ENCODE assay signal across 19 cellular contexts in genomic region chr7:140051822-140052221, GRCh38. TPM values are rescaled to one million over a fixed set of nuclear protein-coding genes. Genes with fewer than 3 reads are reported as not detected.
DNase-seq lines count a peak whose midpoint lies in the region; ATAC-seq, FAIRE-seq and TF ChIP-seq lines count a peak whose summit lies in the region.
"Had no signal": no experiment of that assay in that cellular context is flagged by ENCODE, and none has a peak within 500 bp of the region (broad histone marks: within the 10 kb centered on the region; RNA-seq: fewer than 3 reads in every experiment).

No MANE protein-coding gene starts in this region.

- intact Hi-C loops in K562 (cut with micrococcal nuclease), result no loop called here
- intact Hi-C loops in colonic mucosa (cut with DNase I), result loop anchor here (10.0 kb wide), 1 partner anchor 263 kb away; no protein-coding TSS in a partner anchor

- H3K79me2 ChIP-seq in K562 (ENCODE audit: control insufficient read depth, insufficient read depth, low read length), result no peaks in the 10 kb centered on the region
- no peaks in the 10 kb centered on the region for H3K79me2 ChIP-seq in mesendoderm (ENCODE audit: control insufficient read depth, insufficient read depth, low read length)
- no peaks in the 10 kb centered on the region for H3K79me2 ChIP-seq in trophoblast cell (ENCODE audit: control insufficient read depth, insufficient read depth, low read length, poor library complexity)

- no peaks in the 10 kb centered on the region for H4K20me1 ChIP-seq in K562 (replicated peaks; ENCODE audit: control insufficient read depth, insufficient read depth, low read length)

- peaks cover 34% of the 10 kb centered on the region; the same call in 2 of the 3 replicates for H3K36me3 ChIP-seq in K562 (ENCODE audit: control insufficient read depth, insufficient read depth, low read length)
- no peaks in the 10 kb centered on the region for H3K36me3 ChIP-seq in mesendoderm (ENCODE audit: control insufficient read depth, insufficient read depth, low read length)
- H3K36me3 ChIP-seq in trophoblast cell (ENCODE audit: control insufficient read depth in 1 of 2, insufficient read depth in 2 of 2, low read length in 2 of 2), result no peaks in the 10 kb centered on the region
- peaks cover 4% of the 10 kb centered on the region for H3K36me3 ChIP-seq in colonic mucosa

- H2BK12ac ChIP-seq in trophoblast cell (ENCODE audit: low read length), result no peak overlapping the region

- DNase-seq in SKM-1 treated with dmso at 0.1 percent for 144 hours (lab: John Stamatoyannopoulos, UW; ENCODE audit: unreplicated experiment) (peak; percentile 5), SKM-1 (lab: John Stamatoyannopoulos, UW; ENCODE audit: unreplicated experiment) (no peak), MV-4-11 (lab: John Stamatoyannopoulos, UW) (peak; percentile 50), K562 (ENCODE audit: extremely low read depth in 1 of 4, low spot score in 3 of 4) (no peak), mesendoderm (no peak), trophoblast cell (no peak), colonic mucosa (no peak)
- DNase-seq: COR-L47, DMS153, GOT3, HCEC 1CT, NCI-H1417, NCI-H187, NCI-H2227 treated with DMSO at 0.1 percent for 48 hours, NCI-H510A, Peyer's patch, T-helper 2 cell had no signal

- no peak overlapping the region for H2BK15ac ChIP-seq in mesendoderm (replicated peaks; ENCODE audit: low read depth)

- no peak for TF ChIP-seq POLR2A in K562 (conservative IDR thresholded peaks at IDR 0.05)

- H3K27ac ChIP-seq in K562 (ENCODE audit: extremely low read depth, low read depth, low read length), result no peak overlapping the region
- no peak overlapping the region for H3K27ac ChIP-seq in mesendoderm (ENCODE audit: low read depth, low read length)
- no peak overlapping the region for H3K27ac ChIP-seq in trophoblast cell (ENCODE audit: low read depth, low read length)
- H3K27ac ChIP-seq in colonic mucosa, result no peak overlapping the region
- H3K27ac ChIP-seq: Peyer's patch, SJSA1 had no signal

- peaks cover 0 to 12% of the 10 kb centered on the region in 2 experiments; a peak in 3 of 5 replicates for H3K4me1 ChIP-seq in K562 (replicated peaks in 1 of 2; ENCODE audit: control insufficient read depth in 2 of 2, insufficient read depth in 2 of 2, low read length in 2 of 2)
- H3K4me1 ChIP-seq in mesendoderm (ENCODE audit: control insufficient read depth, low read depth, low read length), result no peaks in the 10 kb centered on the region
- no peaks in the 10 kb centered on the region for H3K4me1 ChIP-seq in trophoblast cell (ENCODE audit: control insufficient read depth in 1 of 2, insufficient read depth in 2 of 2, low read length in 2 of 2)
- H3K4me1 ChIP-seq in colonic mucosa, result peaks cover 5% of the 10 kb centered on the region

- H4K91ac ChIP-seq in trophoblast cell (ENCODE audit: low read depth, low read length), result no peak overlapping the region

- no peak overlapping the region for H3K9ac ChIP-seq in K562 (ENCODE audit: insufficient read depth in 1 of 2, low read depth in 2 of 2, low read length in 2 of 2)
- H3K9ac ChIP-seq in mesendoderm (ENCODE audit: low read length), result no peak overlapping the region
- no peak overlapping the region for H3K9ac ChIP-seq in trophoblast cell (ENCODE audit: low read length)
- no peak overlapping the region for H3K9ac ChIP-seq in colonic mucosa (ENCODE audit: low read depth in 2 of 2, low read length in 2 of 2)

- no peak for TF ChIP-seq RAD21 in K562 (CRISPR knock-in tag; conservative IDR thresholded peaks at IDR 0.05 in 1 of 2, IDR thresholded peaks at IDR 0.05 in 1 of 2)

- H3K9me3 ChIP-seq in K562 (replicated peaks; ENCODE audit: control insufficient read depth, insufficient read depth, low read depth, low read length) (no peaks in the 10 kb centered on the region), trophoblast cell (ENCODE audit: insufficient read depth, low read depth, low read length) (no peaks in the 10 kb centered on the region), colonic mucosa (no peaks in the 10 kb centered on the region)
- H3K9me3 ChIP-seq: Peyer's patch, SJSA1 had no signal

- H3K27me3 ChIP-seq in K562 (ENCODE audit: control insufficient read depth in 2 of 2, insufficient read depth in 2 of 2, low read length in 2 of 2) (no peaks in the 10 kb centered on the region), mesendoderm (ENCODE audit: insufficient read depth, low read length, poor library complexity) (no peaks in the 10 kb centered on the region), trophoblast cell (ENCODE audit: insufficient read depth, low read length) (no peaks in the 10 kb centered on the region), colonic mucosa (no peaks in the 10 kb centered on the region)
- H3K27me3 ChIP-seq: Peyer's patch, SJSA1 had no signal

- no peak for TF ChIP-seq CTCF in K562 (IDR thresholded peaks at IDR 0.05 in 2 of 3, conservative IDR thresholded peaks at IDR 0.05 in 1 of 3; ENCODE audit: insufficient read depth in 2 of 3, low read depth in 1 of 3, low read length in 3 of 3)
- TF ChIP-seq CTCF in colonic mucosa (IDR thresholded peaks at IDR 0.05), result no peak

- no peak overlapping the region for H2BK5ac ChIP-seq in mesendoderm (ENCODE audit: low read length)
- no peak overlapping the region for H2BK5ac ChIP-seq in trophoblast cell (ENCODE audit: low read depth, low read length, poor library complexity)

- POLR2A ChIA-PET in K562 (lab: Yijun Ruan, JAX), result interaction anchor here (1.6 kb wide), 1 partner anchor 9 kb away, joined by 7 read pairs; no protein-coding TSS in a partner anchor

- H2BK120ac ChIP-seq in mesendoderm (ENCODE audit: low read depth, low read length), result no peak overlapping the region
- no peak overlapping the region for H2BK120ac ChIP-seq in trophoblast cell (ENCODE audit: insufficient read depth, low read length, poor library complexity)

- H4K8ac ChIP-seq in mesendoderm (ENCODE audit: low read depth, low read length) (no peak overlapping the region), trophoblast cell (ENCODE audit: low read depth, low read length) (no peak overlapping the region)

- CTCF ChIA-PET in K562 (lab: Yijun Ruan, JAX; ENCODE audit: low intra/inter-chr PET ratio), result no interaction called here

- H4K12ac ChIP-seq in trophoblast cell (ENCODE audit: low read depth, low read length), result no peak overlapping the region

- H4K5ac ChIP-seq in mesendoderm (ENCODE audit: low read length), result no peak overlapping the region

- H3K18ac ChIP-seq in mesendoderm (ENCODE audit: low read length), result no peak overlapping the region
- no peak overlapping the region for H3K18ac ChIP-seq in trophoblast cell (ENCODE audit: low read length)

- ATAC-seq in K562, result no peak

- H3K14ac ChIP-seq in trophoblast cell (ENCODE audit: low read length), result no peak overlapping the region

- H3K79me1 ChIP-seq in mesendoderm (ENCODE audit: low read length) (no peaks in the 10 kb centered on the region), trophoblast cell (ENCODE audit: low read length) (no peaks in the 10 kb centered on the region)

- H3K4ac ChIP-seq in mesendoderm (ENCODE audit: low read depth, low read length) (no peak overlapping the region), trophoblast cell (ENCODE audit: low read depth, low read length) (no peak overlapping the region)

- no peak for TF ChIP-seq EP300 in K562 (IDR thresholded peaks at IDR 0.05; ENCODE audit: low read length)

- H3K4me2 ChIP-seq in K562 (ENCODE audit: insufficient read depth, low read length) (no peak overlapping the region), mesendoderm (ENCODE audit: low read length) (no peak overlapping the region), trophoblast cell (ENCODE audit: low read length) (no peak overlapping the region)

- H3K9me1 ChIP-seq in K562 (ENCODE audit: control insufficient read depth, insufficient read depth, low read length), result no peaks in the 10 kb centered on the region

- H2AFZ ChIP-seq in K562 (ENCODE audit: low read depth, low read length) (no peak overlapping the region), trophoblast cell (ENCODE audit: insufficient read depth, low read length, poor library complexity) (no peak overlapping the region)

- no TSS peak for BruUV-seq in K562 (replicated peaks; lab: Mats Ljungman, UMichigan)

- H2AK5ac ChIP-seq in mesendoderm (ENCODE audit: low read length), result no peak overlapping the region
- H2AK5ac ChIP-seq in trophoblast cell (ENCODE audit: low read length), result no peak overlapping the region

- in situ Hi-C loops in K562 (cut with MboI), result no loop called here

- H3K56ac ChIP-seq in mesendoderm (ENCODE audit: low read length), result no peak overlapping the region

- H3K23ac ChIP-seq in mesendoderm (ENCODE audit: low read length) (no peak overlapping the region), trophoblast cell (ENCODE audit: low read length) (no peak overlapping the region)

- FAIRE-seq in K562 (lab: Jason Lieb, UNC), result no peak
- FAIRE-seq: A204.1 had no signal

- H3K4me3 ChIP-seq in K562 (no peak overlapping the region), mesendoderm (ENCODE audit: low read length) (no peak overlapping the region), trophoblast cell (ENCODE audit: low read depth, low read length) (no peak overlapping the region), colonic mucosa (no peak overlapping the region)
- H3K4me3 ChIP-seq: Peyer's patch, SJSA1 had no signal

TF ChIP-seq in K562, 482 proteins besides CTCF, POLR2A, EP300 and RAD21:
- TF ChIP-seq ZNF561 (CRISPR knock-in tag; conservative IDR thresholded peaks at IDR 0.05) (no peak), SPI1 (IDR thresholded peaks at IDR 0.05; ENCODE audit: borderline replicate concordance, low read depth, low read length) (peak; percentile 82)

RNA-seq across cellular contexts. Expression of gene PARP12, which starts 10.9 kb away (rescaled TPM):
- 109 and 119 TPM in 2 replicates for total RNA-seq in K562 (2011; cell fraction: chromatin; rRNA removed; ENCODE audit: low replicate concordance)
- 57.4 and 59.0 TPM in 2 replicates for total RNA-seq in K562 (2011; cell fraction: nucleolus; rRNA removed)
- 88.5 and 107 TPM in 2 replicates for total RNA-seq in K562 (2011; cell fraction: nucleoplasm; rRNA removed)
- 20.4 and 25.7 TPM in 2 replicates for total RNA-seq in K562 (2014; rRNA removed)
- 20.6 and 23.5 TPM in 2 replicates for total RNA-seq in K562 (2014; rRNA removed; fragmentation: Illumina TruSeq; extraction: Trizol)
- total RNA-seq in K562 (2015; rRNA removed; fragmentation: Illumina TruSeq; extraction: Trizol), result 22.1 and 23.4 TPM in 2 replicates
- 23.3 and 25.5 TPM in 2 replicates for total RNA-seq in K562 (2021)
- polyA plus RNA-seq in K562 (2011; rRNA removed), result 35.6 and 40.4 TPM in 2 replicates
- polyA plus RNA-seq in K562 (2011; cell fraction: cytosol; rRNA removed), result 26.6 and 44.3 TPM in 2 replicates
- 108 and 147 TPM in 2 replicates for polyA plus RNA-seq in K562 (2011; cell fraction: nucleus; rRNA removed)
- 18.4 and 26.4 TPM in 2 replicates for polyA plus RNA-seq in K562 (2012)
- 24.7 and 27.7 TPM in 2 replicates for polyA plus RNA-seq in K562 (2014; fragmentation: Illumina TruSeq; extraction: Trizol)
- 1 to 10 TPM; 4.6 to 7.1 TPM for polyA plus RNA-seq in K562 (2014; fragmentation: Nextera tagmentation; extraction: Ambion mirVana)
- 21.4 and 23.9 TPM in 2 replicates for polyA plus RNA-seq in K562 (2014; rRNA removed)
- 33.4 and 43.2 TPM in 2 replicates for polyA minus RNA-seq in K562 (2011; rRNA and poly(A)+ RNA removed)
- polyA minus RNA-seq in K562 (2011; cell fraction: cytosol; rRNA and poly(A)+ RNA removed), result 21.9 and 24.1 TPM in 2 replicates
- polyA minus RNA-seq in K562 (2011; cell fraction: nucleus; rRNA and poly(A)+ RNA removed), result 31.2 and 37.2 TPM in 2 replicates
- polyA plus RNA-seq in mesendoderm (2013, experiment 1 of 2), result 2.2 TPM
- polyA plus RNA-seq in mesendoderm (2013, experiment 2 of 2), result 1.7 TPM
- polyA plus RNA-seq in trophoblast cell (2013), result 1.2 and 1.3 TPM in 2 replicates
- 10 to 100 TPM; 33.9 to 39.2 TPM for total RNA-seq in colonic mucosa

Comparison
In these comparisons a context has a peak if more than half of its experiments do, and no peak if none do; other contexts are left out.
1. DNase-seq: peak in SKM-1 treated with dmso at 0.1 percent for 144 hours (single experiment) and MV-4-11 (single experiment); none in SKM-1 (single experiment), K562 (0 of 4), mesendoderm (single experiment), trophoblast cell (0 of 2) and colonic mucosa (single experiment).